8 cellular contexts compared by ENCODE assay signal in genomic region chrX:119791437-119792231, GRCh38. TPM values are rescaled to one million over a fixed set of nuclear protein-coding genes. Genes with fewer than 3 reads are reported as not detected.
DNase-seq lines count a peak whose midpoint lies in the region; ATAC-seq and TF ChIP-seq lines count a peak whose summit lies in the region.

Gene RPL39, minus strand, starts transcription at chrX:119791630. Its CDS starts 54 bp downstream, at chrX:119791576.

- peaks cover 45% of the 10 kb centered on the region for H3K79me2 ChIP-seq in osteoblast (ENCODE audit: insufficient read depth, low read length)

- H3K36me3 ChIP-seq in osteoblast (ENCODE audit: insufficient read depth, low read length) (peaks cover 23% of the 10 kb centered on the region), testis (ENCODE audit: low read depth, missing control alignments) (no peaks in the 10 kb centered on the region)

- ATAC-seq in HG02642 (IDR thresholded peaks at IDR 0.05; ENCODE audit: poor library complexity, unreplicated experiment) = peak; percentile 94
- peak; percentile 95 for ATAC-seq in activated naive CD4-positive, alpha-beta T cell treated with anti-CD3 and anti-CD28 coated beads, Interleukin-2, amount 50 U/mL, for 72 hours

- TF ChIP-seq POLR2A in GM10847 (IDR thresholded peaks at IDR 0.05; ENCODE audit: extremely low read depth, insufficient read length) (peak; percentile 85), testis (IDR thresholded peaks at IDR 0.05) (peak; percentile 49)

- peak within 1 kb of the TSS; percentile 85 for H3K4me2 ChIP-seq in osteoblast (ENCODE audit: insufficient read depth, low read length)

- peak within 1 kb of the TSS; percentile 88 for H3K27ac ChIP-seq in osteoblast (ENCODE audit: low read depth, low read length)
- peak within 1 kb of the TSS; percentile 87 to 94 for H3K27ac ChIP-seq in testis

- TF ChIP-seq CTCF in osteoblast (IDR thresholded peaks at IDR 0.05; ENCODE audit: extremely low read depth, low read depth, low read length) (no peak), testis (IDR thresholded peaks at IDR 0.05) (no peak)

- 0% methylated on average over 14 to 56 of the region's 58 CpGs for WGBS in testis, 2 donors

- no peaks in the 10 kb centered on the region for H3K27me3 ChIP-seq in osteoblast (ENCODE audit: insufficient read depth, low read length)
- no peaks in the 10 kb centered on the region for H3K27me3 ChIP-seq in testis

- peaks cover 34% of the 10 kb centered on the region for H4K20me1 ChIP-seq in osteoblast (ENCODE audit: insufficient read depth, low read length)

- peaks cover 27 to 31% of the 10 kb centered on the region in 2 donors for H3K36me3 Mint-ChIP-seq in activated naive CD4-positive, alpha-beta T cell treated with anti-CD3 and anti-CD28 coated beads, Interleukin-2, amount 50 U/mL, for 72 hours

- H3K4me1 ChIP-seq in osteoblast (ENCODE audit: insufficient read depth, low read length) = peaks cover 12% of the 10 kb centered on the region
- H3K4me1 ChIP-seq in testis = no peaks in the 10 kb centered on the region

- H2AFZ ChIP-seq in osteoblast (ENCODE audit: low read length) = peak within 1 kb of the TSS; percentile 69

- intact Hi-C loops in testis (cut with DNase I; ENCODE audit: low total_unique reads) = no loop called here

- H3K9me3 Mint-ChIP-seq in activated naive CD4-positive, alpha-beta T cell treated with anti-CD3 and anti-CD28 coated beads, Interleukin-2, amount 50 U/mL, for 72 hours = no peaks in the 10 kb centered on the region

- peak within 1 kb of the TSS; percentile 98 to 100 for H3K27ac Mint-ChIP-seq in activated naive CD4-positive, alpha-beta T cell treated with anti-CD3 and anti-CD28 coated beads, Interleukin-2, amount 50 U/mL, for 72 hours

- H3K9me3 ChIP-seq in osteoblast (ENCODE audit: low read depth, low read length) (no peaks in the 10 kb centered on the region), testis (no peaks in the 10 kb centered on the region)

- DNase-seq in NCI-H1105 (lab: John Stamatoyannopoulos, UW) (peak; percentile 74), SKM-1 (lab: John Stamatoyannopoulos, UW; ENCODE audit: unreplicated experiment) (peak; percentile 56), glomerular endothelial cell (ENCODE audit: extremely low read depth, low read depth, low spot score) (peak; percentile 56), osteoblast (ENCODE audit: insufficient read length, low spot score, missing footprints) (peak; percentile 82), testis (peak; percentile 89)
- peak; percentile 70 to 85 for DNase-seq in activated naive CD4-positive, alpha-beta T cell treated with anti-CD3 and anti-CD28 coated beads, Interleukin-2, amount 50 U/mL, for 72 hours (ENCODE audit: low spot score in 2 of 2)

- peak within 1 kb of the TSS; percentile 90 for H3K4me3 ChIP-seq in osteoblast (ENCODE audit: insufficient read depth, low read length)
- H3K4me3 ChIP-seq in testis = peak within 1 kb of the TSS; percentile 65 to 79

RNA-seq across cellular contexts. Expression of gene RPL39, which starts in this region (rescaled TPM):
- 1,000 to 10,000 TPM; 2,603 to 3,012 TPM for total RNA-seq in activated naive CD4-positive, alpha-beta T cell treated with anti-CD3 and anti-CD28 coated beads, Interleukin-2, amount 50 U/mL, for 72 hours
- total RNA-seq in glomerular endothelial cell (3,643 and 8,776 TPM in 2 replicates), osteoblast (1,554 and 1,740 TPM in 2 replicates), testis (1,000 to 10,000 TPM in 1 of 2 donors, 100 to 1,000 TPM in 1; 442 to 1,133 TPM)
- polyA plus RNA-seq in testis (ENCODE audit: insufficient read depth, low read depth, low replicate concordance) = 1,045 TPM

Comparison
In these comparisons a context has a peak if more than half of its experiments do, and no peak if none do; other contexts are left out.
1. Peak in every context shown above with its lines: DNase-seq, ATAC-seq, H3K4me3 ChIP-seq and H3K27ac ChIP-seq.